ENCODE assay signal across 8 cellular contexts in genomic region chr6:26199773-26200728, GRCh38.
DNase-seq lines count a peak whose midpoint lies in the region; ATAC-seq and TF ChIP-seq lines count a peak whose summit lies in the region.

No MANE protein-coding gene starts in this region.

- TF ChIP-seq CTCF in Panc1 (IDR thresholded peaks at IDR 0.05) (no peak), nephron (IDR thresholded peaks at IDR 0.05; ENCODE audit: unreplicated experiment in 3 of 3) (no peak)

- POLR2A ChIA-PET in Panc1 (lab: Charles Lee) = interaction anchor here (0.6 to 5.4 kb wide), 10 partner anchors 12 to 1610 kb away, joined by 3 to 42 read pairs (median 5); a partner anchor contains a TSS

- H3K27ac Mint-ChIP-seq in activated T-cell treated with anti-CD3 and anti-CD28 coated beads, Interleukin-2, amount 50 U/mL, for 72 hours = peak overlapping the region; percentile 100
- H3K27ac Mint-ChIP-seq in effector memory CD8-positive, alpha-beta T cell = peak overlapping the region; percentile 98 to 99
- H3K27ac Mint-ChIP-seq in nephron = peak overlapping the region; percentile 97 to 99 (median 98)

- CTCF ChIA-PET in Panc1 (lab: Charles Lee) = no interaction called here

- H3K27me3 Mint-ChIP-seq in activated T-cell treated with anti-CD3 and anti-CD28 coated beads, Interleukin-2, amount 50 U/mL, for 72 hours (ENCODE audit: low read depth) = no peaks in the 10 kb centered on the region
- H3K27me3 Mint-ChIP-seq in effector memory CD8-positive, alpha-beta T cell = no peaks in the 10 kb centered on the region
- H3K27me3 Mint-ChIP-seq in nephron (ENCODE audit: low read depth) = peaks cover 5% of the 10 kb centered on the region

- peak overlapping the region; percentile 92 to 98 for H3K4me3 Mint-ChIP-seq in activated T-cell treated with anti-CD3 and anti-CD28 coated beads, Interleukin-2, amount 50 U/mL, for 72 hours
- peak overlapping the region; percentile 97 to 98 for H3K4me3 Mint-ChIP-seq in effector memory CD8-positive, alpha-beta T cell
- peak overlapping the region; percentile 86 to 97 (median 97) for H3K4me3 Mint-ChIP-seq in nephron

- peaks cover 7 to 8% of the 10 kb centered on the region in 2 donors for H3K36me3 Mint-ChIP-seq in activated T-cell treated with anti-CD3 and anti-CD28 coated beads, Interleukin-2, amount 50 U/mL, for 72 hours (ENCODE audit: insufficient read depth in 2 of 2)
- peaks cover 57% of the 10 kb centered on the region for H3K36me3 Mint-ChIP-seq in effector memory CD8-positive, alpha-beta T cell (ENCODE audit: insufficient read depth)
- peaks cover 5% of the 10 kb centered on the region for H3K36me3 Mint-ChIP-seq in nephron (ENCODE audit: low read depth)

- intact Hi-C loops in Panc1 (cut with micrococcal nuclease; ENCODE audit: unreplicated experiment) = loop anchor here (5.0 kb wide), 1 partner anchor 43 kb away; a partner anchor contains a TSS

- no peaks in the 10 kb centered on the region for H3K27me3 ChIP-seq in Panc1 (ENCODE audit: control insufficient read depth, insufficient read depth, low read length)

- in situ Hi-C loops in Panc1 (cut with HindIII; ENCODE audit: low pct_unique_long_range_greater_than_20kb, low sequenced_read_pairs) = no loop called here

- H3K4me1 Mint-ChIP-seq in activated T-cell treated with anti-CD3 and anti-CD28 coated beads, Interleukin-2, amount 50 U/mL, for 72 hours (ENCODE audit: low read depth) = peaks cover 45% of the 10 kb centered on the region
- H3K4me1 Mint-ChIP-seq in effector memory CD8-positive, alpha-beta T cell (ENCODE audit: low read depth in 2 of 2) = peaks cover 34 to 44% of the 10 kb centered on the region in 2 donors
- peaks cover 23% of the 10 kb centered on the region for H3K4me1 Mint-ChIP-seq in nephron

- DNase-seq in activated T-cell treated with anti-CD3 and anti-CD28 coated beads, Interleukin-2, amount 50 U/mL, for 72 hours = no peak
- DNase-seq in activated T-cell treated with anti-CD3 and anti-CD28 coated beads, Interleukin-2, amount 50 U/mL, for 1 hour = no peak
- DNase-seq in Panc1 (ENCODE audit: low read depth, low spot score) = no peak
- no peak for DNase-seq in effector memory CD8-positive, alpha-beta T cell
- DNase-seq in 8988T = no peak

- no peaks in the 10 kb centered on the region for H3K9me3 ChIP-seq in Panc1 (ENCODE audit: control insufficient read depth, insufficient read depth, low read depth, low read length)

- no peaks in the 10 kb centered on the region for H3K9me3 Mint-ChIP-seq in activated T-cell treated with anti-CD3 and anti-CD28 coated beads, Interleukin-2, amount 50 U/mL, for 72 hours
- H3K9me3 Mint-ChIP-seq in effector memory CD8-positive, alpha-beta T cell = no peaks in the 10 kb centered on the region
- H3K9me3 Mint-ChIP-seq in nephron = no peaks in the 10 kb centered on the region

- H3K4me3 ChIP-seq in Panc1 (ENCODE audit: low read depth in 2 of 2, low read length in 2 of 2) = peak overlapping the region; percentile 80 to 85

- peaks cover 20% of the 10 kb centered on the region for H3K4me1 ChIP-seq in Panc1 (ENCODE audit: control insufficient read depth, insufficient read depth, low read length)

- BruUV-seq in Panc1 (replicated peaks; lab: Mats Ljungman, UMichigan) = TSS peak; percentile 96

- H3K36me3 ChIP-seq in Panc1 (ENCODE audit: control insufficient read depth, insufficient read depth, low read length) = no peaks in the 10 kb centered on the region; the same call in 1 of the 2 replicates

- peak; percentile 1 to 3 for ATAC-seq in activated T-cell treated with anti-CD3 and anti-CD28 coated beads, Interleukin-2, amount 50 U/mL, for 72 hours (replicated peaks in 1 of 2)
- ATAC-seq in Panc1 (no peak; the same call in 1 of the 2 replicates), GM19455 (IDR thresholded peaks at IDR 0.05; ENCODE audit: unreplicated experiment) (no peak), HG03432 (IDR thresholded peaks at IDR 0.05; ENCODE audit: unreplicated experiment) (no peak)
- peak; percentile 1 for ATAC-seq in effector memory CD8-positive, alpha-beta T cell (replicated peaks)

- peak overlapping the region; percentile 93 for H3K27ac ChIP-seq in Panc1 (ENCODE audit: low read length)

Comparison
In these comparisons a context has a peak if more than half of its experiments do, and no peak if none do; other contexts are left out.
1. ATAC-seq: peak in activated T-cell treated with anti-CD3 and anti-CD28 coated beads, Interleukin-2, amount 50 U/mL, for 72 hours (2 of 2) and effector memory CD8-positive, alpha-beta T cell (single experiment); none in Panc1 (single experiment), GM19455 (single experiment) and HG03432 (single experiment).
2. Peak in every context shown above with its lines, with median percentiles within 50 percentile points of each other: H3K27ac Mint-ChIP-seq and H3K4me3 Mint-ChIP-seq.